24 cellular contexts compared by ENCODE assay signal in genomic region chr19:5076440-5077208, GRCh38.
DNase-seq lines count a peak whose midpoint lies in the region; ATAC-seq and TF ChIP-seq lines count a peak whose summit lies in the region.
"Had no signal": no experiment of that assay in that cellular context is flagged by ENCODE, and none has a peak within 500 bp of the region (broad histone marks: within the 10 kb centered on the region; RNA-seq: fewer than 3 reads in every experiment).

No MANE protein-coding gene starts in this region.

- H2AFZ ChIP-seq in GM23338 (no peak overlapping the region), neural cell (ENCODE audit: low read depth, low read length) (no peak overlapping the region)

- H3F3A ChIP-seq in GM23338 (replicated peaks; ENCODE audit: low read depth) (peaks cover 9% of the 10 kb centered on the region; the same call in 1 of the 2 replicates), neural cell (ENCODE audit: insufficient read depth, low read length, poor library complexity, severe bottlenecking) (no peaks in the 10 kb centered on the region)

- H3K4me1 Mint-ChIP-seq in activated CD8-positive, alpha-beta T cell treated with anti-CD3 and anti-CD28 coated beads, Interleukin-2, amount 10 ng/mL, durations not matched to agents 7 days and 5 days (ENCODE audit: low read depth): peaks cover 52% of the 10 kb centered on the region
- H3K4me1 Mint-ChIP-seq in activated CD8-positive, alpha-beta T cell treated with anti-CD3 and anti-CD28 coated beads for 36 hours (ENCODE audit: low read depth): peaks cover 30% of the 10 kb centered on the region
- H3K4me1 Mint-ChIP-seq in GM23338: peaks cover 22% of the 10 kb centered on the region
- H3K4me1 Mint-ChIP-seq in endodermal cell: peaks cover 3% of the 10 kb centered on the region
- peaks cover 4% of the 10 kb centered on the region for H3K4me1 Mint-ChIP-seq in activated T-cell treated with anti-CD3 and anti-CD28 coated beads, Interleukin-2, amount 50 U/mL, for 72 hours (ENCODE audit: low read depth)

- H3K27me3 Mint-ChIP-seq in activated CD8-positive, alpha-beta T cell treated with anti-CD3 and anti-CD28 coated beads, Interleukin-2, amount 10 ng/mL, durations not matched to agents 7 days and 5 days (ENCODE audit: low read depth): no peaks in the 10 kb centered on the region
- H3K27me3 Mint-ChIP-seq in activated CD8-positive, alpha-beta T cell treated with anti-CD3 and anti-CD28 coated beads for 36 hours: no peaks in the 10 kb centered on the region
- H3K27me3 Mint-ChIP-seq in GM23338 (ENCODE audit: insufficient read depth, low read depth, poor library complexity) (peaks cover 9% of the 10 kb centered on the region), endodermal cell (ENCODE audit: insufficient read depth) (no peaks in the 10 kb centered on the region)
- no peaks in the 10 kb centered on the region for H3K27me3 Mint-ChIP-seq in activated T-cell treated with anti-CD3 and anti-CD28 coated beads, Interleukin-2, amount 50 U/mL, for 72 hours (ENCODE audit: low read depth)
- H3K27me3 Mint-ChIP-seq: CD8-positive, alpha-beta memory T cell had no signal

- no peak for ATAC-seq in activated CD8-positive, alpha-beta T cell treated with anti-CD3 and anti-CD28 coated beads, Interleukin-2, amount 10 ng/mL, durations not matched to agents 7 days and 5 days
- no peak for ATAC-seq in activated CD8-positive, alpha-beta T cell treated with anti-CD3 and anti-CD28 coated beads for 36 hours
- ATAC-seq in GM23338: no peak
- ATAC-seq in activated T-cell treated with anti-CD3 and anti-CD28 coated beads, Interleukin-2, amount 50 U/mL, for 72 hours (replicated peaks in 1 of 2): no peak
- no peak for ATAC-seq in GM18519 (IDR thresholded peaks at IDR 0.05; ENCODE audit: low FRiP score, unreplicated experiment)
- ATAC-seq: Right ventricle myocardium inferior had no signal

- H3K27me3 ChIP-seq in GM23338 (ENCODE audit: insufficient read depth): no peaks in the 10 kb centered on the region
- no peaks in the 10 kb centered on the region for H3K27me3 ChIP-seq in endodermal cell (ENCODE audit: control insufficient read depth, insufficient read depth, low read length, poor library complexity, severe bottlenecking)
- H3K27me3 ChIP-seq in neural cell (ENCODE audit: insufficient read depth, low read depth, low read length): no peaks in the 10 kb centered on the region
- H3K27me3 ChIP-seq in A673 (replicated peaks; ENCODE audit: insufficient read depth, low read depth, low read length, poor library complexity): no peaks in the 10 kb centered on the region

- H3K9me2 ChIP-seq in GM23338 (ENCODE audit: insufficient read depth) (no peaks in the 10 kb centered on the region), neural cell (ENCODE audit: insufficient read depth, low read length) (no peaks in the 10 kb centered on the region)

- H3K9me3 Mint-ChIP-seq in activated CD8-positive, alpha-beta T cell treated with anti-CD3 and anti-CD28 coated beads, Interleukin-2, amount 10 ng/mL, durations not matched to agents 7 days and 5 days (ENCODE audit: insufficient read depth): no peaks in the 10 kb centered on the region
- no peaks in the 10 kb centered on the region for H3K9me3 Mint-ChIP-seq in activated CD8-positive, alpha-beta T cell treated with anti-CD3 and anti-CD28 coated beads for 36 hours
- H3K9me3 Mint-ChIP-seq in GM23338 (no peaks in the 10 kb centered on the region), endodermal cell (no peaks in the 10 kb centered on the region)
- no peaks in the 10 kb centered on the region for H3K9me3 Mint-ChIP-seq in activated T-cell treated with anti-CD3 and anti-CD28 coated beads, Interleukin-2, amount 50 U/mL, for 72 hours
- H3K9me3 Mint-ChIP-seq: CD8-positive, alpha-beta memory T cell; HFFc6 had no signal

- no peak for TF ChIP-seq EP300 in neural cell (conservative IDR thresholded peaks at IDR 0.05; ENCODE audit: poor library complexity, severe bottlenecking)

- H3K36me3 ChIP-seq in GM23338 (ENCODE audit: insufficient read depth) (no peaks in the 10 kb centered on the region), endodermal cell (ENCODE audit: control insufficient read depth, insufficient read depth, low read length) (peaks cover 36% of the 10 kb centered on the region), neural cell (ENCODE audit: insufficient read depth, low read length) (no peaks in the 10 kb centered on the region), A673 (ENCODE audit: insufficient read depth, low read length, poor library complexity, severe bottlenecking) (no peaks in the 10 kb centered on the region)

- intact Hi-C loops in activated CD8-positive, alpha-beta T cell treated with anti-CD3 and anti-CD28 coated beads for 36 hours (cut with micrococcal nuclease): no loop called here
- intact Hi-C loops in A673 (cut with micrococcal nuclease; ENCODE audit: unreplicated experiment): no loop called here

- peak overlapping the region; percentile 64 for H3K27ac Mint-ChIP-seq in activated CD8-positive, alpha-beta T cell treated with anti-CD3 and anti-CD28 coated beads, Interleukin-2, amount 10 ng/mL, durations not matched to agents 7 days and 5 days
- no peak overlapping the region for H3K27ac Mint-ChIP-seq in activated CD8-positive, alpha-beta T cell treated with anti-CD3 and anti-CD28 coated beads for 36 hours
- H3K27ac Mint-ChIP-seq in GM23338: 0 out of 2 replicates have a peak overlapping the region, but pooled peaks have one; percentile 44
- H3K27ac Mint-ChIP-seq in endodermal cell: peak overlapping the region; percentile 64
- H3K27ac Mint-ChIP-seq in activated T-cell treated with anti-CD3 and anti-CD28 coated beads, Interleukin-2, amount 50 U/mL, for 72 hours: no peak overlapping the region
- H3K27ac Mint-ChIP-seq: HFFc6 had no signal

- H3K9ac ChIP-seq in endodermal cell (ENCODE audit: extremely low read depth, low read length, poor library complexity, severe bottlenecking) (no peak overlapping the region), neural cell (ENCODE audit: low read length) (peak overlapping the region; percentile 56)

- POLR2A ChIA-PET in activated CD8-positive, alpha-beta T cell treated with anti-CD3 and anti-CD28 coated beads, Interleukin-2, amount 10 ng/mL, durations not matched to agents 7 days and 5 days (lab: Charles Lee): no interaction called here
- POLR2A ChIA-PET in activated CD8-positive, alpha-beta T cell treated with anti-CD3 and anti-CD28 coated beads for 36 hours (lab: Charles Lee): no interaction called here
- POLR2A ChIA-PET in A673 (lab: Charles Lee; ENCODE audit: low non-redundant PET): interaction anchor here (0.5 kb wide), 1 partner anchor 118 kb away, joined by 14 read pairs; no protein-coding TSS in a partner anchor

- H4K20me1 ChIP-seq in GM23338 (replicated peaks; ENCODE audit: insufficient read depth) (peaks cover 10% of the 10 kb centered on the region; the same call in 1 of the 2 replicates), neural cell (ENCODE audit: insufficient read depth) (no peaks in the 10 kb centered on the region)

- H3K27ac ChIP-seq in GM23338 (ENCODE audit: low read depth) (no peak overlapping the region), endodermal cell (ENCODE audit: low read depth, low read length) (no peak overlapping the region), neural cell (ENCODE audit: low read length) (peak overlapping the region; percentile 83), A673 (ENCODE audit: low read depth, low read length, poor library complexity, severe bottlenecking) (no peak overlapping the region)
- H3K27ac ChIP-seq: 22Rv1, C4-2B had no signal

- H3K4me2 ChIP-seq in GM23338 (no peak overlapping the region), neural cell (ENCODE audit: low read length) (no peak overlapping the region)

- WGBS in endodermal cell (ENCODE audit: insufficient coverage in 1 of 2, insufficient read length in 1 of 2), 2 experiments: 96% methylated on average over 21 to 42 of the region's 44 CpGs

- H3K36me3 Mint-ChIP-seq in activated CD8-positive, alpha-beta T cell treated with anti-CD3 and anti-CD28 coated beads, Interleukin-2, amount 10 ng/mL, durations not matched to agents 7 days and 5 days (ENCODE audit: low read depth): peaks cover 15% of the 10 kb centered on the region
- H3K36me3 Mint-ChIP-seq in activated CD8-positive, alpha-beta T cell treated with anti-CD3 and anti-CD28 coated beads for 36 hours (ENCODE audit: low read depth): peaks cover 10% of the 10 kb centered on the region
- peaks cover 4% of the 10 kb centered on the region; the same call in 1 of the 3 replicates for H3K36me3 Mint-ChIP-seq in GM23338 (ENCODE audit: low read depth)
- peaks cover 29% of the 10 kb centered on the region for H3K36me3 Mint-ChIP-seq in endodermal cell (ENCODE audit: low read depth)
- H3K36me3 Mint-ChIP-seq in activated T-cell treated with anti-CD3 and anti-CD28 coated beads, Interleukin-2, amount 50 U/mL, for 72 hours (ENCODE audit: insufficient read depth in 2 of 2): peaks cover 0 to 2% of the 10 kb centered on the region in 2 donors

- DNase-seq in activated CD8-positive, alpha-beta T cell treated with anti-CD3 and anti-CD28 coated beads, Interleukin-2, amount 10 ng/mL, durations not matched to agents 7 days and 5 days: no peak
- DNase-seq in activated CD8-positive, alpha-beta T cell treated with anti-CD3 and anti-CD28 coated beads for 36 hours: no peak
- DNase-seq in GM23338 (ENCODE audit: low spot score) (no peak), endodermal cell (no peak), A673 (ENCODE audit: low spot score) (no peak)
- DNase-seq in activated T-cell treated with anti-CD3 and anti-CD28 coated beads, Interleukin-2, amount 50 U/mL, for 72 hours: no peak
- DNase-seq: CD8-positive, alpha-beta memory T cell; DMS53; EL; GF-D8; H7; HFFc6; Kasumi-1; NCI-H1417; NCI-H1694 treated with DMSO at 0.1 percent for 48 hours; NCI-H2081 treated with DMSO at 0.1 percent for 48 hours; NCI-H2171 treated with DMSO at 0.1 percent for 48 hours; NCI-H524 treated with DMSO at 0.1 percent for 48 hours; OCI-M1 had no signal

- H3K4me1 ChIP-seq in GM23338 (ENCODE audit: insufficient read depth) (peaks cover 18% of the 10 kb centered on the region), endodermal cell (ENCODE audit: control insufficient read depth, insufficient read depth, low read length) (no peaks in the 10 kb centered on the region), A673 (ENCODE audit: insufficient read depth, low read length, poor library complexity, severe bottlenecking) (peaks cover 57% of the 10 kb centered on the region)

- no TSS peak for BruUV-seq in A673 (replicated peaks; lab: Mats Ljungman, UMichigan)

- no peak for TF ChIP-seq CTCF in activated CD8-positive, alpha-beta T cell treated with anti-CD3 and anti-CD28 coated beads for 36 hours (IDR thresholded peaks at IDR 0.05)
- TF ChIP-seq CTCF in GM23338 (conservative IDR thresholded peaks at IDR 0.05; ENCODE audit: low read depth in 2 of 2): no peak
- TF ChIP-seq CTCF in endodermal cell (conservative IDR thresholded peaks at IDR 0.05): no peak
- no peak for TF ChIP-seq CTCF in neural cell (IDR thresholded peaks at IDR 0.05; ENCODE audit: poor library complexity, severe bottlenecking)
- TF ChIP-seq CTCF in A673 (conservative IDR thresholded peaks at IDR 0.05; ENCODE audit: low read depth, low read length): no peak

- H3K79me2 ChIP-seq in GM23338 (replicated peaks; ENCODE audit: insufficient read depth): no peaks in the 10 kb centered on the region
- H3K79me2 ChIP-seq in neural cell (replicated peaks; ENCODE audit: insufficient read depth, low read length): no peaks in the 10 kb centered on the region

- no peaks in the 10 kb centered on the region for H3K9me3 ChIP-seq in endodermal cell (ENCODE audit: control insufficient read depth, low read length)
- no peaks in the 10 kb centered on the region for H3K9me3 ChIP-seq in neural cell (ENCODE audit: low read length)
- H3K9me3 ChIP-seq in A673 (ENCODE audit: low read depth, low read length, poor library complexity, severe bottlenecking): no peaks in the 10 kb centered on the region

- no peak overlapping the region for H3K4me3 ChIP-seq in GM23338
- H3K4me3 ChIP-seq in endodermal cell (ENCODE audit: low read length): no peak overlapping the region
- H3K4me3 ChIP-seq in neural cell (ENCODE audit: low read length): no peak overlapping the region
- H3K4me3 ChIP-seq in A673 (ENCODE audit: low read depth, low read length, poor library complexity, severe bottlenecking): no peak overlapping the region

- H3K4me3 Mint-ChIP-seq in activated CD8-positive, alpha-beta T cell treated with anti-CD3 and anti-CD28 coated beads, Interleukin-2, amount 10 ng/mL, durations not matched to agents 7 days and 5 days: no peak overlapping the region
- no peak overlapping the region for H3K4me3 Mint-ChIP-seq in activated CD8-positive, alpha-beta T cell treated with anti-CD3 and anti-CD28 coated beads for 36 hours
- H3K4me3 Mint-ChIP-seq in GM23338: no peak overlapping the region
- H3K4me3 Mint-ChIP-seq in endodermal cell: no peak overlapping the region
- no peak overlapping the region for H3K4me3 Mint-ChIP-seq in activated T-cell treated with anti-CD3 and anti-CD28 coated beads, Interleukin-2, amount 50 U/mL, for 72 hours
- H3K4me3 Mint-ChIP-seq: HFFc6 had no signal

- CTCF ChIA-PET in activated CD8-positive, alpha-beta T cell treated with anti-CD3 and anti-CD28 coated beads, Interleukin-2, amount 10 ng/mL, durations not matched to agents 7 days and 5 days (lab: Charles Lee): no interaction called here
- CTCF ChIA-PET in activated CD8-positive, alpha-beta T cell treated with anti-CD3 and anti-CD28 coated beads for 36 hours (lab: Charles Lee): no interaction called here
- CTCF ChIA-PET in A673 (lab: Charles Lee): no interaction called here

- TF ChIP-seq RAD21 in neural cell (conservative IDR thresholded peaks at IDR 0.05): no peak

Comparison
In these comparisons a context has a peak if more than half of its experiments do, and no peak if none do; other contexts are left out.
1. H3K27ac Mint-ChIP-seq: peak in activated CD8-positive, alpha-beta T cell treated with anti-CD3 and anti-CD28 coated beads, Interleukin-2, amount 10 ng/mL, durations not matched to agents 7 days and 5 days (single experiment), GM23338 (single experiment) and endodermal cell (single experiment); none in activated CD8-positive, alpha-beta T cell treated with anti-CD3 and anti-CD28 coated beads for 36 hours (single experiment) and activated T-cell treated with anti-CD3 and anti-CD28 coated beads, Interleukin-2, amount 50 U/mL, for 72 hours (single experiment).